Comparison of ENCODE assay signal across 25 cellular contexts in the genomic region with DNA sequence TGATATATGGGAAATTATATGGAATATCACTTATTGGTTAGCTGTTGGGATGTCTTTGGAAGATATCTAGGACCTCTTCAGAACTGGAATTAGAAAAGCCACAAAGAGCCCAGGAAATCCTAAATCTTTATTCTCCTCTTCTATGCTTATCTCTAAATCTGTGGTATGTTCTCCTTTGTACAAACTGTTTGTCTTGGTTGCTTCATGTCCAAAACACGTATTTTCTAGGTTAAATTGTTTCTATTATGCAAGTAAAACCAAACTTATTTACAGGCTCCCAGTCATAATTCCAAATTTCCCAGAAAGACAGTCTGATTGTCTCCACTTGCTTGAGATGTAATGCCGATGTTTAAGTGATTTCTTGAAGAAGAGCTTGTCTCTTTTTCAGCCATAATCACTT.
"Had no signal": no experiment of that assay in that cellular context is flagged by ENCODE, and none has a peak within 500 bp of the region (broad histone marks: within the 10 kb centered on the region; RNA-seq: fewer than 3 reads in every experiment).

No MANE protein-coding gene starts in this region.

- H3K4me3 Mint-ChIP-seq: activated CD4-positive, alpha-beta T cell treated with anti-CD3 and anti-CD28 coated beads, Interleukin-2, amount 10 ng/mL, durations not matched to agents 24 days and 14 days; activated CD8-positive, alpha-beta T cell treated with anti-CD3 and anti-CD28 coated beads for 36 hours; activated naive CD8-positive, alpha-beta T cell treated with anti-CD3 and anti-CD28 coated beads for 36 hours; activated T-cell treated with anti-CD3 and anti-CD28 coated beads, Interleukin-2, amount 50 U/mL, for 72 hours; activated T-helper 17 cell treated with anti-CD3 and anti-CD28 coated beads, Interleukin-2, amount 50 U/mL, for 72 hours had no signal

- DNase-seq: activated CD4-positive, alpha-beta T cell treated with anti-CD3 and anti-CD28 coated beads, Interleukin-2, amount 10 ng/mL, durations not matched to agents 24 days and 14 days; activated CD4-positive, alpha-beta T cell treated with anti-CD3 and anti-CD28 coated beads, Interleukin-2, amount 50 U/mL, for 4 hours; activated CD8-positive, alpha-beta T cell treated with anti-CD3 and anti-CD28 coated beads for 36 hours; activated effector memory CD4-positive, alpha-beta T cell treated with anti-CD3 and anti-CD28 coated beads, Interleukin-2, amount 50 U/mL, for 16 hours; activated naive CD4-positive, alpha-beta T cell; activated naive CD4-positive, alpha-beta T cell treated with anti-CD3 and anti-CD28 coated beads, Interleukin-2, amount 50 U/mL, for 16 hours; activated naive CD8-positive, alpha-beta T cell treated with anti-CD3 and anti-CD28 coated beads for 36 hours; activated T-cell treated with anti-CD3 and anti-CD28 coated beads, Interleukin-2, amount 50 U/mL, for 1 hour; activated T-cell treated with anti-CD3 and anti-CD28 coated beads, Interleukin-2, amount 50 U/mL, for 72 hours; caudate nucleus; cerebellar nuclear complex; MM.1S; MV-4-11; NCI-H1092; NCI-H1436 treated with DMSO at 0.1 percent for 48 hours; NCI-H1694 treated with DMSO at 0.1 percent for 48 hours; NCI-H2029; NCI-H345; NK-92 treated with Interleukin-12 subunit alpha and Interleukin-12 subunit beta, amount 100 ng/mL, for 24 hours; PC-9; T1000 had no signal

- H3K4me3 ChIP-seq: PC-9 had no signal

- FAIRE-seq: bronchial epithelial cell, RCC 7860 had no signal

- H3K27me3 Mint-ChIP-seq: activated CD4-positive, alpha-beta T cell treated with anti-CD3 and anti-CD28 coated beads, Interleukin-2, amount 10 ng/mL, durations not matched to agents 24 days and 14 days; activated CD8-positive, alpha-beta T cell treated with anti-CD3 and anti-CD28 coated beads for 36 hours; activated naive CD8-positive, alpha-beta T cell treated with anti-CD3 and anti-CD28 coated beads for 36 hours; activated T-helper 17 cell treated with anti-CD3 and anti-CD28 coated beads, Interleukin-2, amount 50 U/mL, for 72 hours; brain had no signal

- H3K27ac Mint-ChIP-seq: activated CD4-positive, alpha-beta T cell treated with anti-CD3 and anti-CD28 coated beads, Interleukin-2, amount 10 ng/mL, durations not matched to agents 24 days and 14 days; activated CD8-positive, alpha-beta T cell treated with anti-CD3 and anti-CD28 coated beads for 36 hours; activated naive CD8-positive, alpha-beta T cell treated with anti-CD3 and anti-CD28 coated beads for 36 hours; activated T-cell treated with anti-CD3 and anti-CD28 coated beads, Interleukin-2, amount 50 U/mL, for 72 hours; activated T-helper 17 cell treated with anti-CD3 and anti-CD28 coated beads, Interleukin-2, amount 50 U/mL, for 72 hours had no signal

- H3K4me2 ChIP-seq: PC-9 had no signal

- H2AFZ ChIP-seq: PC-9 had no signal

- H3K27ac ChIP-seq: PC-9 had no signal

- ATAC-seq: activated CD8-positive, alpha-beta T cell treated with anti-CD3 and anti-CD28 coated beads for 36 hours; activated T-cell treated with anti-CD3 and anti-CD28 coated beads, Interleukin-2, amount 50 U/mL, for 72 hours; activated T-helper 17 cell treated with anti-CD3 and anti-CD28 coated beads, Interleukin-2, amount 50 U/mL, for 72 hours had no signal

- H3K4me1 Mint-ChIP-seq: activated CD4-positive, alpha-beta T cell treated with anti-CD3 and anti-CD28 coated beads, Interleukin-2, amount 10 ng/mL, durations not matched to agents 24 days and 14 days; activated naive CD8-positive, alpha-beta T cell treated with anti-CD3 and anti-CD28 coated beads for 36 hours; activated T-helper 17 cell treated with anti-CD3 and anti-CD28 coated beads, Interleukin-2, amount 50 U/mL, for 72 hours had no signal

- H3K36me3 Mint-ChIP-seq: activated naive CD8-positive, alpha-beta T cell treated with anti-CD3 and anti-CD28 coated beads for 36 hours had no signal
